Comparison of ENCODE assay signal across 21 cellular contexts in genomic region chr2:133836220-133836619, GRCh38.
DNase-seq lines count a peak whose midpoint lies in the region; ATAC-seq and TF ChIP-seq lines count a peak whose summit lies in the region.
"Had no signal": no experiment of that assay in that cellular context is flagged by ENCODE, and none has a peak within 500 bp of the region (broad histone marks: within the 10 kb centered on the region; RNA-seq: fewer than 3 reads in every experiment).

No MANE protein-coding gene starts in this region.

- intact Hi-C loops in CD4-positive, alpha-beta memory T cell (cut with micrococcal nuclease) = no loop called here

- H3K9me3 Mint-ChIP-seq in stimulated activated memory B cell treated with anti-CD40 and anti-IgM and Interleukin-4, amounts not matched to agents 10 μg/mL and 1 μg/mL and 100 μg/mL, for 72 hours = no peaks in the 10 kb centered on the region
- no peaks in the 10 kb centered on the region for H3K9me3 Mint-ChIP-seq in activated T-cell treated with anti-CD3 and anti-CD28 coated beads, Interleukin-2, amount 50 U/mL, for 4 hours
- H3K9me3 Mint-ChIP-seq in CD4-positive, alpha-beta memory T cell = no peaks in the 10 kb centered on the region
- H3K9me3 Mint-ChIP-seq: activated naive CD4-positive, alpha-beta T cell treated with anti-CD3 and anti-CD28 coated beads, Interleukin-2, amount 50 U/mL, for 72 hours; activated T-helper 1 cell treated with anti-CD3 and anti-CD28 coated beads, Interleukin-12 subunit alpha, Interleukin-12 subunit beta, Interleukin-2, Interleukin-4 antibody, amounts not matched to agents 30 ng/mL and 10 ng/mL and 1 ng/mL, durations not matched to agents 14 hours and 24 hours and 36 hours had no signal

- no peaks in the 10 kb centered on the region for H3K36me3 Mint-ChIP-seq in stimulated activated memory B cell treated with anti-CD40 and anti-IgM and Interleukin-4, amounts not matched to agents 10 μg/mL and 1 μg/mL and 100 μg/mL, for 72 hours
- H3K36me3 Mint-ChIP-seq in activated T-cell treated with anti-CD3 and anti-CD28 coated beads, Interleukin-2, amount 50 U/mL, for 4 hours (ENCODE audit: insufficient read depth) = no peaks in the 10 kb centered on the region
- H3K36me3 Mint-ChIP-seq in CD4-positive, alpha-beta memory T cell = no peaks in the 10 kb centered on the region
- H3K36me3 Mint-ChIP-seq: activated naive CD4-positive, alpha-beta T cell treated with anti-CD3 and anti-CD28 coated beads, Interleukin-2, amount 50 U/mL, for 72 hours had no signal

- no peaks in the 10 kb centered on the region for H3K9me3 ChIP-seq in CD4-positive, alpha-beta memory T cell (ENCODE audit: control insufficient read depth in 1 of 2, low read length in 2 of 2)
- no peaks in the 10 kb centered on the region for H3K9me3 ChIP-seq in smooth muscle cell (replicated peaks; ENCODE audit: low read depth)
- H3K9me3 ChIP-seq: gastrocnemius medialis, psoas muscle had no signal

- H3K79me2 ChIP-seq in smooth muscle cell (ENCODE audit: low read depth) = no peaks in the 10 kb centered on the region

- H3K36me3 ChIP-seq in CD4-positive, alpha-beta memory T cell (ENCODE audit: insufficient read depth, low read length) = no peaks in the 10 kb centered on the region
- no peaks in the 10 kb centered on the region for H3K36me3 ChIP-seq in smooth muscle cell (ENCODE audit: low read depth)
- H3K36me3 ChIP-seq: gastrocnemius medialis had no signal

- H3K27ac Mint-ChIP-seq in stimulated activated memory B cell treated with anti-CD40 and anti-IgM and Interleukin-4, amounts not matched to agents 10 μg/mL and 1 μg/mL and 100 μg/mL, for 72 hours = no peak overlapping the region
- no peak overlapping the region for H3K27ac Mint-ChIP-seq in CD4-positive, alpha-beta memory T cell
- H3K27ac Mint-ChIP-seq: activated naive CD4-positive, alpha-beta T cell treated with anti-CD3 and anti-CD28 coated beads, Interleukin-2, amount 50 U/mL, for 72 hours; activated T-helper 1 cell treated with anti-CD3 and anti-CD28 coated beads, Interleukin-12 subunit alpha, Interleukin-12 subunit beta, Interleukin-2, Interleukin-4 antibody, amounts not matched to agents 30 ng/mL and 10 ng/mL and 1 ng/mL, durations not matched to agents 14 hours and 24 hours and 36 hours; B cell had no signal

- H3K4me2 ChIP-seq in smooth muscle cell = no peak overlapping the region

- H3K27me3 ChIP-seq in CD4-positive, alpha-beta memory T cell (ENCODE audit: insufficient read depth, low read length) = no peaks in the 10 kb centered on the region
- no peaks in the 10 kb centered on the region for H3K27me3 ChIP-seq in smooth muscle cell (ENCODE audit: low read depth)
- H3K27me3 ChIP-seq: gastrocnemius medialis had no signal

- no peaks in the 10 kb centered on the region for H4K20me1 ChIP-seq in smooth muscle cell (ENCODE audit: low read depth)

- H3K9ac ChIP-seq in smooth muscle cell (ENCODE audit: low read depth) = no peak overlapping the region

- no peak overlapping the region for H3K27ac ChIP-seq in CD4-positive, alpha-beta memory T cell (ENCODE audit: low read depth, low read length)
- no peak overlapping the region for H3K27ac ChIP-seq in smooth muscle cell (ENCODE audit: low read depth)
- H3K27ac ChIP-seq: gastrocnemius medialis, psoas muscle, skin epidermis had no signal

- no peak overlapping the region for H3K4me3 Mint-ChIP-seq in stimulated activated memory B cell treated with anti-CD40 and anti-IgM and Interleukin-4, amounts not matched to agents 10 μg/mL and 1 μg/mL and 100 μg/mL, for 72 hours
- H3K4me3 Mint-ChIP-seq in activated T-cell treated with anti-CD3 and anti-CD28 coated beads, Interleukin-2, amount 50 U/mL, for 4 hours = no peak overlapping the region
- no peak overlapping the region for H3K4me3 Mint-ChIP-seq in CD4-positive, alpha-beta memory T cell
- H3K4me3 Mint-ChIP-seq: activated T-helper 1 cell treated with anti-CD3 and anti-CD28 coated beads, Interleukin-12 subunit alpha, Interleukin-12 subunit beta, Interleukin-2, Interleukin-4 antibody, amounts not matched to agents 30 ng/mL and 10 ng/mL and 1 ng/mL, durations not matched to agents 14 hours and 24 hours and 36 hours; B cell; neural crest cell had no signal

- no peak for TF ChIP-seq CTCF in smooth muscle cell (IDR thresholded peaks at IDR 0.05; ENCODE audit: borderline replicate concordance, insufficient read depth, poor library complexity, severe bottlenecking)

- H3K4me1 ChIP-seq in CD4-positive, alpha-beta memory T cell (ENCODE audit: insufficient read depth, low read length) = no peaks in the 10 kb centered on the region
- no peaks in the 10 kb centered on the region for H3K4me1 ChIP-seq in smooth muscle cell (ENCODE audit: low read depth)
- H3K4me1 ChIP-seq: gastrocnemius medialis, psoas muscle had no signal

- H3K4me3 ChIP-seq in CD4-positive, alpha-beta memory T cell (ENCODE audit: low read length in 2 of 2) = no peak overlapping the region
- no peak overlapping the region for H3K4me3 ChIP-seq in smooth muscle cell
- H3K4me3 ChIP-seq: gastrocnemius medialis, psoas muscle, skin epidermis had no signal

- H3K4me1 Mint-ChIP-seq in stimulated activated memory B cell treated with anti-CD40 and anti-IgM and Interleukin-4, amounts not matched to agents 10 μg/mL and 1 μg/mL and 100 μg/mL, for 72 hours = peaks cover 10% of the 10 kb centered on the region
- H3K4me1 Mint-ChIP-seq in activated T-cell treated with anti-CD3 and anti-CD28 coated beads, Interleukin-2, amount 50 U/mL, for 4 hours (ENCODE audit: low read depth) = no peaks in the 10 kb centered on the region
- no peaks in the 10 kb centered on the region for H3K4me1 Mint-ChIP-seq in CD4-positive, alpha-beta memory T cell

- CTCF ChIA-PET in CD4-positive, alpha-beta memory T cell (lab: Charles Lee; ENCODE audit: partially characterized antibody) = interaction anchor here (6.8 kb wide), 1 partner anchor 8 kb away, joined by 60 read pairs; no protein-coding TSS in a partner anchor

- no peak overlapping the region for H2AFZ ChIP-seq in smooth muscle cell (ENCODE audit: low read depth)

- ATAC-seq in HG02884 (IDR thresholded peaks at IDR 0.05; ENCODE audit: unreplicated experiment) = peak; percentile 75
- peak; percentile 41 for ATAC-seq in stimulated activated memory B cell treated with anti-CD40 and anti-IgM and Interleukin-4, amounts not matched to agents 10 μg/mL and 1 μg/mL and 100 μg/mL, for 72 hours
- no peak for ATAC-seq in activated T-cell treated with anti-CD3 and anti-CD28 coated beads, Interleukin-2, amount 50 U/mL, for 4 hours
- ATAC-seq: activated naive CD4-positive, alpha-beta T cell treated with anti-CD3 and anti-CD28 coated beads, Interleukin-2, amount 50 U/mL, for 72 hours; esophagus mucosa; gastrocnemius medialis; psoas muscle had no signal

- no peaks in the 10 kb centered on the region for H3F3A ChIP-seq in smooth muscle cell (ENCODE audit: low read depth)

- peak; percentile 18 for DNase-seq in NOMO-1 treated with DMSO at 0.1 percent for 48 hours (lab: John Stamatoyannopoulos, UW; ENCODE audit: unreplicated experiment)
- no peak for DNase-seq in NOMO-1 treated with dmso at 0.1 percent for 144 hours (lab: John Stamatoyannopoulos, UW; ENCODE audit: unreplicated experiment)
- DNase-seq in NAMALWA (ENCODE audit: low spot score) = peak; percentile 15
- DNase-seq in activated T-cell treated with anti-CD3 and anti-CD28 coated beads, Interleukin-2, amount 50 U/mL, for 4 hours = no peak
- DNase-seq in CD4-positive, alpha-beta memory T cell = no peak
- DNase-seq in smooth muscle cell (lab: John Stamatoyannopoulos, UW; ENCODE audit: unreplicated experiment) = no peak
- DNase-seq: 8988T; effector CD8-positive, alpha-beta T cell; gastrocnemius medialis; kidney; NCI-H226; psoas muscle; stimulated activated CD4-positive, alpha-beta T cell treated with anti-CD3 and anti-CD28 coated beads, Interleukin-2, amount 100 ng/mL, for 48 hours had no signal

- no peaks in the 10 kb centered on the region for H3K27me3 Mint-ChIP-seq in stimulated activated memory B cell treated with anti-CD40 and anti-IgM and Interleukin-4, amounts not matched to agents 10 μg/mL and 1 μg/mL and 100 μg/mL, for 72 hours
- no peaks in the 10 kb centered on the region for H3K27me3 Mint-ChIP-seq in activated T-cell treated with anti-CD3 and anti-CD28 coated beads, Interleukin-2, amount 50 U/mL, for 4 hours (ENCODE audit: low read depth)
- peaks cover 0 to 4% of the 10 kb centered on the region in 2 donors for H3K27me3 Mint-ChIP-seq in CD4-positive, alpha-beta memory T cell

- POLR2A ChIA-PET in CD4-positive, alpha-beta memory T cell (lab: Charles Lee; ENCODE audit: partially characterized antibody) = no interaction called here

- WGBS in smooth muscle cell (ENCODE audit: low lambda C conversion rate) = 94% methylated on average over 2 of the region's 2 CpGs

Comparison
In these comparisons a context has a peak if more than half of its experiments do, and no peak if none do; other contexts are left out.
1. DNase-seq: peak in NOMO-1 treated with DMSO at 0.1 percent for 48 hours (single experiment) and NAMALWA (single experiment); none in NOMO-1 treated with dmso at 0.1 percent for 144 hours (single experiment), activated T-cell treated with anti-CD3 and anti-CD28 coated beads, Interleukin-2, amount 50 U/mL, for 4 hours (single experiment), CD4-positive, alpha-beta memory T cell (0 of 5) and smooth muscle cell (single experiment).
2. ATAC-seq: peak in HG02884 (single experiment) and stimulated activated memory B cell treated with anti-CD40 and anti-IgM and Interleukin-4, amounts not matched to agents 10 μg/mL and 1 μg/mL and 100 μg/mL, for 72 hours (single experiment); none in activated T-cell treated with anti-CD3 and anti-CD28 coated beads, Interleukin-2, amount 50 U/mL, for 4 hours (0 of 2).